Comparison of ENCODE assay signal across 1 cellular context in the genomic region with DNA sequence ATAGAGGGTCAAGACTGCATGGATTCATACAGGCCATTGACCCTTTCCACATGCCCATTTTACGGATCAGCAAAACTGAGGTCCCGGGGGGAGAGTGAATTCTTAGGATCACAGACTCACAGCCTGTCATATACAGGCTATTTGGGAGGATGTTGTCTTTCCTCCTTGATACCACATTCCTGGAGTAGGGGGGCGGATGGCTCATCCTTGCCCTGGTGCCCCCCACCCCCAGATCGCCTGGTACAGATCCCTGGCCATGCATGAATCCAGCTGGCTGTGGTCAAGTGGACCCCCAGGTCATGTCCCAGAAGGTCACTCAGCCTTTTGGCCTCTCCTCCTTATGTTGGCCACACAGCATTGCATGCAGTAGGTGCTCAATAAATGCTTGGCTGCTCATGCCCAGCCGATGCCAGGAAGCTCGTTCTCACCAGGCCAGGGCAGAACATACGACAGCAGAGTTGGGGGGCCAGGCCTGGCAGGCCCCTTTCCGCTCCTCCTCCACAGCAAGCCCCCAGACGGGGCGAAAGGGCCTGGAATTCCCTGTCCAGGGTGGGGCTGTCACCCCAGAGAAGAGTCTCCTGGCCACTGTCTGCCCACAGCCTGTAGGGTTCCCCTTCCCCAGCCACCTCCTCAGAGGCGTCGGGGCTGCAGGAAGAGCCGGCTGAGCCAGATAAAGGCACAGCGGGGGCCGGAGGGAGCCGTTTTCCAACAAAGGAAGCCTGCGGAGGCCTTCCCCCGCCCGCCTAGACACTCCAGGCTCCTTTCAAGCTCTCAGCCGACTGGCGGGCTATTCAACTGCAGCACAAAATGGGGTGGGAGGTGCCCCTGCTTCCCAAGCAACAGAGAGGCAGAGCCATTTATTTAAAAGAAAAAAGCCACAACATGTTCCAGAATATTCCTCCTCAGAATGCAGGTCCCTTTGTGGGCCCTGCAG.
A peak's percentile ranks its signal among the peaks of the same experiment; 100 is the strongest.
TF ChIP-seq lines count a peak whose summit lies in the region.

No MANE protein-coding gene starts in this region.

TF ChIP-seq in K562, 482 proteins besides CTCF, POLR2A, EP300 and RAD21 (continued from another document and continues in another):
- TF ChIP-seq, protein P1, sequence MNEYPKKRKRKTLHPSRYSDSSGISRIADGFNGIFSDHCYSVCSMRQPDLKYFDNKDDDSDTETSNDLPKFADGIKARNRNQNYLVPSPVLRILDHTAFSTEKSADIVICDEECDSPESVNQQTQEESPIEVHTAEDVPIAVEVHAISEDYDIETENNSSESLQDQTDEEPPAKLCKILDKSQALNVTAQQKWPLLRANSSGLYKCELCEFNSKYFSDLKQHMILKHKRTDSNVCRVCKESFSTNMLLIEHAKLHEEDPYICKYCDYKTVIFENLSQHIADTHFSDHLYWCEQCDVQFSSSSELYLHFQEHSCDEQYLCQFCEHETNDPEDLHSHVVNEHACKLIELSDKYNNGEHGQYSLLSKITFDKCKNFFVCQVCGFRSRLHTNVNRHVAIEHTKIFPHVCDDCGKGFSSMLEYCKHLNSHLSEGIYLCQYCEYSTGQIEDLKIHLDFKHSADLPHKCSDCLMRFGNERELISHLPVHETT (CRISPR knock-in tag; conservative IDR thresholded peaks at IDR 0.05 in 1 of 2, IDR thresholded peaks at IDR 0.05 in 1 of 2), result 0 out of 4 replicates have a peak, but pooled peaks of 1 of the 2 experiments have one; percentile 7
- no peak for TF ChIP-seq FOXJ3 (CRISPR knock-in tag; IDR thresholded peaks at IDR 0.05)
- TF ChIP-seq EWSR1 (IDR thresholded peaks at IDR 0.05; ENCODE audit: borderline replicate concordance, low read depth, partially characterized antibody), result no peak
- no peak for TF ChIP-seq JUNB (CRISPR knock-in tag; conservative IDR thresholded peaks at IDR 0.05)
- no peak for TF ChIP-seq SMAD3 (CRISPR knock-in tag; conservative IDR thresholded peaks at IDR 0.05)
- TF ChIP-seq, protein P2, sequence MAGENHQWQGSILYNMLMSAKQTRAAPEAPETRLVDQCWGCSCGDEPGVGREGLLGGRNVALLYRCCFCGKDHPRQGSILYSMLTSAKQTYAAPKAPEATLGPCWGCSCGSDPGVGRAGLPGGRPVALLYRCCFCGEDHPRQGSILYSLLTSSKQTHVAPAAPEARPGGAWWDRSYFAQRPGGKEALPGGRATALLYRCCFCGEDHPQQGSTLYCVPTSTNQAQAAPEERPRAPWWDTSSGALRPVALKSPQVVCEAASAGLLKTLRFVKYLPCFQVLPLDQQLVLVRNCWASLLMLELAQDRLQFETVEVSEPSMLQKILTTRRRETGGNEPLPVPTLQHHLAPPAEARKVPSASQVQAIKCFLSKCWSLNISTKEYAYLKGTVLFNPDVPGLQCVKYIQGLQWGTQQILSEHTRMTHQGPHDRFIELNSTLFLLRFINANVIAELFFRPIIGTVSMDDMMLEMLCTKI (IDR thresholded peaks at IDR 0.05; ENCODE audit: partially characterized antibody), result no peak
- no peak for TF ChIP-seq OTX1 (CRISPR knock-in tag; IDR thresholded peaks at IDR 0.05)
- no peak for TF ChIP-seq SNRNP70 (optimal IDR thresholded peaks at IDR 0.05; ENCODE audit: low read depth, low read length)
- TF ChIP-seq, protein P3, sequence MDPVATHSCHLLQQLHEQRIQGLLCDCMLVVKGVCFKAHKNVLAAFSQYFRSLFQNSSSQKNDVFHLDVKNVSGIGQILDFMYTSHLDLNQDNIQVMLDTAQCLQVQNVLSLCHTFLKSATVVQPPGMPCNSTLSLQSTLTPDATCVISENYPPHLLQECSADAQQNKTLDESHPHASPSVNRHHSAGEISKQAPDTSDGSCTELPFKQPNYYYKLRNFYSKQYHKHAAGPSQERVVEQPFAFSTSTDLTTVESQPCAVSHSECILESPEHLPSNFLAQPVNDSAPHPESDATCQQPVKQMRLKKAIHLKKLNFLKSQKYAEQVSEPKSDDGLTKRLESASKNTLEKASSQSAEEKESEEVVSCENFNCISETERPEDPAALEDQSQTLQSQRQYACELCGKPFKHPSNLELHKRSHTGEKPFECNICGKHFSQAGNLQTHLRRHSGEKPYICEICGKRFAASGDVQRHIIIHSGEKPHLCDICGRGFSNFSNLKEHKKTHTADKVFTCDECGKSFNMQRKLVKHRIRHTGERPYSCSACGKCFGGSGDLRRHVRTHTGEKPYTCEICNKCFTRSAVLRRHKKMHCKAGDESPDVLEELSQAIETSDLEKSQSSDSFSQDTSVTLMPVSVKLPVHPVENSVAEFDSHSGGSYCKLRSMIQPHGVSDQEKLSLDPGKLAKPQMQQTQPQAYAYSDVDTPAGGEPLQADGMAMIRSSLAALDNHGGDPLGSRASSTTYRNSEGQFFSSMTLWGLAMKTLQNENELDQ (CRISPR knock-in tag; IDR thresholded peaks at IDR 0.05; ENCODE audit: borderline replicate concordance), result no peak
- no peak for TF ChIP-seq MYBL2 (IDR thresholded peaks at IDR 0.05; ENCODE audit: low read depth)
- no peak for TF ChIP-seq MYBL2 (CRISPR knock-in tag; IDR thresholded peaks at IDR 0.05; ENCODE audit: borderline replicate concordance)
- TF ChIP-seq HNRNPUL1 (IDR thresholded peaks at IDR 0.05; ENCODE audit: low read length), result no peak
- peak; percentile 82; the same call in 1 of the 2 replicates for TF ChIP-seq KAT7 (CRISPR knock-in tag; IDR thresholded peaks at IDR 0.05; ENCODE audit: borderline replicate concordance)
- no peak for TF ChIP-seq ZNF778 (CRISPR knock-in tag; IDR thresholded peaks at IDR 0.05)
- TF ChIP-seq ESRRA (IDR thresholded peaks at IDR 0.05; ENCODE audit: borderline replicate concordance, low read depth), result 0 out of 2 replicates have a peak, but pooled peaks have one; percentile 32
- TF ChIP-seq SP1 (CRISPR knock-in tag; IDR thresholded peaks at IDR 0.05), result 0 out of 2 replicates have a peak, but pooled peaks have one; percentile 41
- TF ChIP-seq ZNF232 (CRISPR knock-in tag; IDR thresholded peaks at IDR 0.05), result no peak
- TF ChIP-seq POLR3A (IDR thresholded peaks at IDR 0.05; ENCODE audit: borderline replicate concordance, extremely low read depth, insufficient read depth, insufficient read length), result no peak
- peak; percentile 28; the same call in 1 of the 2 replicates for TF ChIP-seq NBN (IDR thresholded peaks at IDR 0.05; ENCODE audit: low read depth)
- peak; percentile 46 for TF ChIP-seq L3MBTL2 (IDR thresholded peaks at IDR 0.05)
- no peak; the same call in 1 of the 2 replicates for TF ChIP-seq KLF16 (IDR thresholded peaks at IDR 0.05)
- no peak for TF ChIP-seq SRSF3 (IDR thresholded peaks at IDR 0.05; ENCODE audit: insufficient read depth, low read length)
- TF ChIP-seq, protein P4, sequence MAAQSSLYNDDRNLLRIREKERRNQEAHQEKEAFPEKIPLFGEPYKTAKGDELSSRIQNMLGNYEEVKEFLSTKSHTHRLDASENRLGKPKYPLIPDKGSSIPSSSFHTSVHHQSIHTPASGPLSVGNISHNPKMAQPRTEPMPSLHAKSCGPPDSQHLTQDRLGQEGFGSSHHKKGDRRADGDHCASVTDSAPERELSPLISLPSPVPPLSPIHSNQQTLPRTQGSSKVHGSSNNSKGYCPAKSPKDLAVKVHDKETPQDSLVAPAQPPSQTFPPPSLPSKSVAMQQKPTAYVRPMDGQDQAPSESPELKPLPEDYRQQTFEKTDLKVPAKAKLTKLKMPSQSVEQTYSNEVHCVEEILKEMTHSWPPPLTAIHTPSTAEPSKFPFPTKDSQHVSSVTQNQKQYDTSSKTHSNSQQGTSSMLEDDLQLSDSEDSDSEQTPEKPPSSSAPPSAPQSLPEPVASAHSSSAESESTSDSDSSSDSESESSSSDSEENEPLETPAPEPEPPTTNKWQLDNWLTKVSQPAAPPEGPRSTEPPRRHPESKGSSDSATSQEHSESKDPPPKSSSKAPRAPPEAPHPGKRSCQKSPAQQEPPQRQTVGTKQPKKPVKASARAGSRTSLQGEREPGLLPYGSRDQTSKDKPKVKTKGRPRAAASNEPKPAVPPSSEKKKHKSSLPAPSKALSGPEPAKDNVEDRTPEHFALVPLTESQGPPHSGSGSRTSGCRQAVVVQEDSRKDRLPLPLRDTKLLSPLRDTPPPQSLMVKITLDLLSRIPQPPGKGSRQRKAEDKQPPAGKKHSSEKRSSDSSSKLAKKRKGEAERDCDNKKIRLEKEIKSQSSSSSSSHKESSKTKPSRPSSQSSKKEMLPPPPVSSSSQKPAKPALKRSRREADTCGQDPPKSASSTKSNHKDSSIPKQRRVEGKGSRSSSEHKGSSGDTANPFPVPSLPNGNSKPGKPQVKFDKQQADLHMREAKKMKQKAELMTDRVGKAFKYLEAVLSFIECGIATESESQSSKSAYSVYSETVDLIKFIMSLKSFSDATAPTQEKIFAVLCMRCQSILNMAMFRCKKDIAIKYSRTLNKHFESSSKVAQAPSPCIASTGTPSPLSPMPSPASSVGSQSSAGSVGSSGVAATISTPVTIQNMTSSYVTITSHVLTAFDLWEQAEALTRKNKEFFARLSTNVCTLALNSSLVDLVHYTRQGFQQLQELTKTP (IDR thresholded peaks at IDR 0.05; ENCODE audit: low read depth in 1 of 2, partially characterized antibody in 2 of 2), result no peak
- TF ChIP-seq HDGF (IDR thresholded peaks at IDR 0.05), result peak; percentile 18; the same call in 1 of the 2 replicates
- peak; percentile 27; the same call in 1 of the 2 replicates for TF ChIP-seq NFRKB (IDR thresholded peaks at IDR 0.05; ENCODE audit: low read depth)
- TF ChIP-seq DACH1 (IDR thresholded peaks at IDR 0.05; ENCODE audit: partially characterized antibody), result no peak
- TF ChIP-seq, protein P5, sequence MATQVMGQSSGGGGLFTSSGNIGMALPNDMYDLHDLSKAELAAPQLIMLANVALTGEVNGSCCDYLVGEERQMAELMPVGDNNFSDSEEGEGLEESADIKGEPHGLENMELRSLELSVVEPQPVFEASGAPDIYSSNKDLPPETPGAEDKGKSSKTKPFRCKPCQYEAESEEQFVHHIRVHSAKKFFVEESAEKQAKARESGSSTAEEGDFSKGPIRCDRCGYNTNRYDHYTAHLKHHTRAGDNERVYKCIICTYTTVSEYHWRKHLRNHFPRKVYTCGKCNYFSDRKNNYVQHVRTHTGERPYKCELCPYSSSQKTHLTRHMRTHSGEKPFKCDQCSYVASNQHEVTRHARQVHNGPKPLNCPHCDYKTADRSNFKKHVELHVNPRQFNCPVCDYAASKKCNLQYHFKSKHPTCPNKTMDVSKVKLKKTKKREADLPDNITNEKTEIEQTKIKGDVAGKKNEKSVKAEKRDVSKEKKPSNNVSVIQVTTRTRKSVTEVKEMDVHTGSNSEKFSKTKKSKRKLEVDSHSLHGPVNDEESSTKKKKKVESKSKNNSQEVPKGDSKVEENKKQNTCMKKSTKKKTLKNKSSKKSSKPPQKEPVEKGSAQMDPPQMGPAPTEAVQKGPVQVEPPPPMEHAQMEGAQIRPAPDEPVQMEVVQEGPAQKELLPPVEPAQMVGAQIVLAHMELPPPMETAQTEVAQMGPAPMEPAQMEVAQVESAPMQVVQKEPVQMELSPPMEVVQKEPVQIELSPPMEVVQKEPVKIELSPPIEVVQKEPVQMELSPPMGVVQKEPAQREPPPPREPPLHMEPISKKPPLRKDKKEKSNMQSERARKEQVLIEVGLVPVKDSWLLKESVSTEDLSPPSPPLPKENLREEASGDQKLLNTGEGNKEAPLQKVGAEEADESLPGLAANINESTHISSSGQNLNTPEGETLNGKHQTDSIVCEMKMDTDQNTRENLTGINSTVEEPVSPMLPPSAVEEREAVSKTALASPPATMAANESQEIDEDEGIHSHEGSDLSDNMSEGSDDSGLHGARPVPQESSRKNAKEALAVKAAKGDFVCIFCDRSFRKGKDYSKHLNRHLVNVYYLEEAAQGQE (CRISPR knock-in tag; IDR thresholded peaks at IDR 0.05; ENCODE audit: low read depth), result no peak
- peak in 1 of 2 experiments; percentile 87; a peak in 2 of 3 replicates for TF ChIP-seq CBX3 (IDR thresholded peaks at IDR 0.05; ENCODE audit: borderline replicate concordance in 1 of 2, low read length in 2 of 2)
- no peak for TF ChIP-seq CHD2 (IDR thresholded peaks at IDR 0.05; ENCODE audit: low read depth, low read length)
- TF ChIP-seq DPF2 (IDR thresholded peaks at IDR 0.05), result peak; percentile 69
- TF ChIP-seq CBX8 (IDR thresholded peaks at IDR 0.05; ENCODE audit: borderline replicate concordance, extremely low read depth, low read depth, low read length, poor library complexity, severe bottlenecking), result no peak
- no peak for TF ChIP-seq ZNF780A (CRISPR knock-in tag; IDR thresholded peaks at IDR 0.05)
- no peak for TF ChIP-seq RBM34 (IDR thresholded peaks at IDR 0.05; ENCODE audit: borderline replicate concordance, insufficient read depth, low read length)
- no peak for TF ChIP-seq DMBX1 (CRISPR knock-in tag; IDR thresholded peaks at IDR 0.05; ENCODE audit: borderline replicate concordance)
- TF ChIP-seq RBM15 (IDR thresholded peaks at IDR 0.05; ENCODE audit: insufficient read depth, low read length), result no peak
- peak; percentile 98 for TF ChIP-seq CHD4 (IDR thresholded peaks at IDR 0.05; ENCODE audit: insufficient read depth, insufficient replicate concordance, low read depth, low read length, poor library complexity, severe bottlenecking)
- no peak for TF ChIP-seq RFX5 (IDR thresholded peaks at IDR 0.05; ENCODE audit: low read depth, low read length)
- TF ChIP-seq, protein P6, sequence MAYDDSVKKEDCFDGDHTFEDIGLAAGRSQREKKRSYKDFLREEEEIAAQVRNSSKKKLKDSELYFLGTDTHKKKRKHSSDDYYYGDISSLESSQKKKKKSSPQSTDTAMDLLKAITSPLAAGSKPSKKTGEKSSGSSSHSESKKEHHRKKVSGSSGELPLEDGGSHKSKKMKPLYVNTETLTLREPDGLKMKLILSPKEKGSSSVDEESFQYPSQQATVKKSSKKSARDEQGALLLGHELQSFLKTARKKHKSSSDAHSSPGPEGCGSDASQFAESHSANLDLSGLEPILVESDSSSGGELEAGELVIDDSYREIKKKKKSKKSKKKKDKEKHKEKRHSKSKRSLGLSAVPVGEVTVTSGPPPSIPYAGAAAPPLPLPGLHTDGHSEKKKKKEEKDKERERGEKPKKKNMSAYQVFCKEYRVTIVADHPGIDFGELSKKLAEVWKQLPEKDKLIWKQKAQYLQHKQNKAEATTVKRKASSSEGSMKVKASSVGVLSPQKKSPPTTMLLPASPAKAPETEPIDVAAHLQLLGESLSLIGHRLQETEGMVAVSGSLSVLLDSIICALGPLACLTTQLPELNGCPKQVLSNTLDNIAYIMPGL (CRISPR knock-in tag; IDR thresholded peaks at IDR 0.05), result no peak
- no peak for TF ChIP-seq ESRRB (CRISPR knock-in tag; IDR thresholded peaks at IDR 0.05; ENCODE audit: borderline replicate concordance)
- TF ChIP-seq ATF7 (IDR thresholded peaks at IDR 0.05), result peak; percentile 88
- no peak for TF ChIP-seq ZNF785 (CRISPR knock-in tag; IDR thresholded peaks at IDR 0.05)
- TF ChIP-seq, protein P7, sequence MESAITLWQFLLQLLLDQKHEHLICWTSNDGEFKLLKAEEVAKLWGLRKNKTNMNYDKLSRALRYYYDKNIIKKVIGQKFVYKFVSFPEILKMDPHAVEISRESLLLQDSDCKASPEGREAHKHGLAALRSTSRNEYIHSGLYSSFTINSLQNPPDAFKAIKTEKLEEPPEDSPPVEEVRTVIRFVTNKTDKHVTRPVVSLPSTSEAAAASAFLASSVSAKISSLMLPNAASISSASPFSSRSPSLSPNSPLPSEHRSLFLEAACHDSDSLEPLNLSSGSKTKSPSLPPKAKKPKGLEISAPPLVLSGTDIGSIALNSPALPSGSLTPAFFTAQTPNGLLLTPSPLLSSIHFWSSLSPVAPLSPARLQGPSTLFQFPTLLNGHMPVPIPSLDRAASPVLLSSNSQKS (CRISPR knock-in tag; IDR thresholded peaks at IDR 0.05), result no peak
- no peak for TF ChIP-seq ZNF263 (CRISPR knock-in tag; IDR thresholded peaks at IDR 0.05; ENCODE audit: borderline replicate concordance)
- peak; percentile 82 for TF ChIP-seq CXXC5 (CRISPR knock-in tag; IDR thresholded peaks at IDR 0.05)
- no peak for TF ChIP-seq NR1H2 (CRISPR knock-in tag; IDR thresholded peaks at IDR 0.05)
- TF ChIP-seq SREBF2 (CRISPR knock-in tag; IDR thresholded peaks at IDR 0.05), result no peak
